Comparison of ENCODE assay signal across 21 cellular contexts in genomic region chr7:41131956-41132355, GRCh38.
DNase-seq lines count a peak whose midpoint lies in the region; ATAC-seq and TF ChIP-seq lines count a peak whose summit lies in the region.
"Had no signal": no experiment of that assay in that cellular context is flagged by ENCODE, and none has a peak within 500 bp of the region (broad histone marks: within the 10 kb centered on the region; RNA-seq: fewer than 3 reads in every experiment).

No MANE protein-coding gene starts in this region.

- intact Hi-C loops in OCI-LY7 (cut with micrococcal nuclease; ENCODE audit: unreplicated experiment), result no loop called here
- intact Hi-C loops in Right ventricle myocardium inferior (cut with DNase I), result no loop called here

- no peak overlapping the region for H3K4me3 Mint-ChIP-seq in mesothelial cell of epicardium
- H3K4me3 Mint-ChIP-seq: CD4-positive, CD25-positive, alpha-beta regulatory T cell; CD8-positive, alpha-beta memory T cell had no signal

- peaks cover 40% of the 10 kb centered on the region for H3K4me1 Mint-ChIP-seq in mesothelial cell of epicardium
- H3K4me1 Mint-ChIP-seq: CD8-positive, alpha-beta memory T cell had no signal

- no TSS peak for BruUV-seq in OCI-LY7 (replicated peaks; lab: Mats Ljungman, UMichigan)

- peak; percentile 21 for DNase-seq in GM12865 (ENCODE audit: low read depth)
- DNase-seq in OCI-LY7 (ENCODE audit: low spot score), result peak; percentile 65
- DNase-seq in germinal center (ENCODE audit: low spot score), result peak; percentile 25
- no peak for DNase-seq in activated T-cell treated with anti-CD3 and anti-CD28 coated beads, Interleukin-2, amount 50 U/mL, for 1 hour
- no peak for DNase-seq in Right ventricle myocardium inferior (ENCODE audit: missing footprints)
- DNase-seq in mesothelial cell of epicardium (ENCODE audit: low spot score in 2 of 2, unreplicated experiment in 2 of 2), result no peak
- DNase-seq: ACHN; BE2C; C1 segment of cervical spinal cord; CD4-positive, CD25-positive, alpha-beta regulatory T cell; CD8-positive, alpha-beta memory T cell; COR-L47; DMS153; DMS79; GF-D8; IMR-90 had no signal

- peaks cover 33% of the 10 kb centered on the region for H3K4me1 ChIP-seq in OCI-LY7 (ENCODE audit: insufficient read depth, low read length, poor library complexity, severe bottlenecking)
- H3K4me1 ChIP-seq: BE2C, HAP-1 had no signal

- H3K9me3 ChIP-seq in OCI-LY7 (ENCODE audit: low read length), result no peaks in the 10 kb centered on the region
- H3K9me3 ChIP-seq: BE2C, HAP-1 had no signal

- H3K27me3 Mint-ChIP-seq in mesothelial cell of epicardium (ENCODE audit: low read depth), result no peaks in the 10 kb centered on the region
- H3K27me3 Mint-ChIP-seq: CD4-positive, CD25-positive, alpha-beta regulatory T cell; CD8-positive, alpha-beta memory T cell had no signal

- peak overlapping the region; percentile 43 for H3K4me2 ChIP-seq in OCI-LY7 (ENCODE audit: low read length)

- TF ChIP-seq CTCF in GM12865 (IDR thresholded peaks at IDR 0.05; ENCODE audit: insufficient read depth, low read depth, low read length, missing control alignments) (no peak), OCI-LY7 (conservative IDR thresholded peaks at IDR 0.05; ENCODE audit: low read length) (no peak), mesothelial cell of epicardium (IDR thresholded peaks at IDR 0.05; ENCODE audit: unreplicated experiment) (no peak)

- H3K4me3 ChIP-seq in GM12865 (ENCODE audit: low read depth, low read length) (no peak overlapping the region), OCI-LY7 (ENCODE audit: low read depth, low read length, poor library complexity, severe bottlenecking) (no peak overlapping the region)
- H3K4me3 ChIP-seq: HAP-1, K562 had no signal

- peak overlapping the region; percentile 13 for H3K27ac ChIP-seq in OCI-LY7 (ENCODE audit: low read depth, low read length, poor library complexity, severe bottlenecking)
- H3K27ac ChIP-seq: HL-60 had no signal

- H4K20me1 ChIP-seq in OCI-LY7 (ENCODE audit: insufficient read depth, low read length), result no peaks in the 10 kb centered on the region

- ATAC-seq in GM18868 (IDR thresholded peaks at IDR 0.05; ENCODE audit: unreplicated experiment), result peak; percentile 28
- ATAC-seq in Right ventricle myocardium inferior, result no peak
- no peak for ATAC-seq in HG02759 (IDR thresholded peaks at IDR 0.05; ENCODE audit: unreplicated experiment)
- ATAC-seq: K562 had no signal

- no peaks in the 10 kb centered on the region for H3K79me2 ChIP-seq in OCI-LY7 (ENCODE audit: insufficient read depth, low read depth, low read length)

- H3K36me3 ChIP-seq in OCI-LY7 (ENCODE audit: insufficient read depth, low read length), result no peaks in the 10 kb centered on the region
- H3K36me3 ChIP-seq: BE2C, HAP-1 had no signal

- no peaks in the 10 kb centered on the region for H3K9me2 ChIP-seq in OCI-LY7 (ENCODE audit: insufficient read depth, low read length)

- no peak overlapping the region for H3K27ac Mint-ChIP-seq in mesothelial cell of epicardium
- H3K27ac Mint-ChIP-seq: CD4-positive, CD25-positive, alpha-beta regulatory T cell; CD8-positive, alpha-beta memory T cell had no signal

- H3K9me3 Mint-ChIP-seq in mesothelial cell of epicardium, result no peaks in the 10 kb centered on the region

- CTCF ChIA-PET in OCI-LY7 (lab: Charles Lee; ENCODE audit: unreplicated experiment), result no interaction called here

- POLR2A ChIA-PET in OCI-LY7 (lab: Charles Lee), result interaction anchor here (1.8 kb wide), 1 partner anchor 14 kb away, joined by 4 read pairs; no protein-coding TSS in a partner anchor

- no peaks in the 10 kb centered on the region for H3K36me3 Mint-ChIP-seq in mesothelial cell of epicardium
- H3K36me3 Mint-ChIP-seq: CD4-positive, CD25-positive, alpha-beta regulatory T cell; CD8-positive, alpha-beta memory T cell had no signal

- H2AFZ ChIP-seq in OCI-LY7 (ENCODE audit: low read length), result peak overlapping the region; percentile 41; the same call in 1 of the 2 replicates

Comparison
In these comparisons a context has a peak if more than half of its experiments do, and no peak if none do; other contexts are left out.
1. DNase-seq: peak in GM12865 (single experiment), OCI-LY7 (single experiment) and germinal center (single experiment); none in activated T-cell treated with anti-CD3 and anti-CD28 coated beads, Interleukin-2, amount 50 U/mL, for 1 hour (single experiment), Right ventricle myocardium inferior (single experiment) and mesothelial cell of epicardium (0 of 2).